10 cellular contexts compared by ENCODE assay signal in genomic region chrX:150767475-150768131, GRCh38.
DNase-seq lines count a peak whose midpoint lies in the region; ATAC-seq and TF ChIP-seq lines count a peak whose summit lies in the region.
"Had no signal": no experiment of that assay in that cellular context is flagged by ENCODE, and none has a peak within 500 bp of the region (broad histone marks: within the 10 kb centered on the region; RNA-seq: fewer than 3 reads in every experiment).

No MANE protein-coding gene starts in this region.

- DNase-seq in Right ventricle myocardium superior: no peak
- DNase-seq in left ventricle myocardium inferior: no peak
- DNase-seq in RPMI7951 (ENCODE audit: low read depth): peak; percentile 92
- peak; percentile 83 for DNase-seq in fibroblast of gingiva (ENCODE audit: low read depth)
- no peak for DNase-seq in NCI-H748 treated with DMSO at 0.1 percent for 48 hours (lab: John Stamatoyannopoulos, UW)
- DNase-seq: effector CD8-positive, alpha-beta T cell; naive thymus-derived CD8-positive, alpha-beta T cell had no signal

- no peak overlapping the region for H3K4me3 ChIP-seq in left ventricle myocardium inferior

- H3K27me3 ChIP-seq in left ventricle myocardium inferior (ENCODE audit: low read depth): no peaks in the 10 kb centered on the region

- H3K36me3 ChIP-seq in left ventricle myocardium inferior: no peaks in the 10 kb centered on the region

- H3K27ac ChIP-seq in left ventricle myocardium inferior (replicated peaks): no peak overlapping the region
- H3K27ac ChIP-seq in temporal lobe (ENCODE audit: low read depth, low read length): peak overlapping the region; percentile 93

- TF ChIP-seq CTCF in left ventricle myocardium inferior (IDR thresholded peaks at IDR 0.05; ENCODE audit: borderline replicate concordance): no peak

- H3K4me1 ChIP-seq in left ventricle myocardium inferior: peaks cover 14% of the 10 kb centered on the region

- peak; percentile 6 for ATAC-seq in Right ventricle myocardium superior (ENCODE audit: poor library complexity)
- no peak for ATAC-seq in GM21423 (IDR thresholded peaks at IDR 0.05; ENCODE audit: unreplicated experiment)
- ATAC-seq in HG02571 (IDR thresholded peaks at IDR 0.05; ENCODE audit: unreplicated experiment): no peak
- ATAC-seq: naive thymus-derived CD8-positive, alpha-beta T cell had no signal

- H3K9me3 ChIP-seq in left ventricle myocardium inferior (replicated peaks): no peaks in the 10 kb centered on the region

- intact Hi-C loops in Right ventricle myocardium superior (cut with DNase I) (no loop called here), left ventricle myocardium inferior (cut with micrococcal nuclease) (no loop called here)

Comparison
In these comparisons a context has a peak if more than half of its experiments do, and no peak if none do; other contexts are left out.
1. DNase-seq: peak in RPMI7951 (single experiment) and fibroblast of gingiva (single experiment); none in Right ventricle myocardium superior (single experiment), left ventricle myocardium inferior (single experiment) and NCI-H748 treated with DMSO at 0.1 percent for 48 hours (single experiment).